ENCODE assay signal across 1 cellular context in genomic region chr11:62542750-62543567, GRCh38.
TF ChIP-seq lines count a peak whose summit lies in the region.

No MANE protein-coding gene starts in this region.

TF ChIP-seq in HepG2, 621 proteins besides CTCF, POLR2A, EP300 and RAD21 (continued from another document and continues in another):
- TF ChIP-seq ZBTB4 (CRISPR knock-in tag; IDR thresholded peaks at IDR 0.05; ENCODE audit: borderline replicate concordance), result peak; percentile 58; the same call in 1 of the 2 replicates
- TF ChIP-seq ETV6 (CRISPR knock-in tag; conservative IDR thresholded peaks at IDR 0.05), result no peak
- TF ChIP-seq MED1 (CRISPR knock-in tag; IDR thresholded peaks at IDR 0.05), result peak; percentile 26; the same call in 1 of the 2 replicates
- no peak for TF ChIP-seq CEBPG (CRISPR knock-in tag; IDR thresholded peaks at IDR 0.05)
- no peak for TF ChIP-seq ZNF382 (CRISPR knock-in tag; IDR thresholded peaks at IDR 0.05; ENCODE audit: borderline replicate concordance)
- TF ChIP-seq MXD1 (CRISPR knock-in tag; IDR thresholded peaks at IDR 0.05), result peak; percentile 58; the same call in 1 of the 2 replicates
- no peak for TF ChIP-seq SOX6 (IDR thresholded peaks at IDR 0.05)
- peak; percentile 38; the same call in 1 of the 2 replicates for TF ChIP-seq SOX6 (CRISPR knock-in tag; IDR thresholded peaks at IDR 0.05)
- TF ChIP-seq GPN1 (CRISPR knock-in tag; IDR thresholded peaks at IDR 0.05; ENCODE audit: borderline replicate concordance), result no peak
- TF ChIP-seq ZNF296 (CRISPR knock-in tag; conservative IDR thresholded peaks at IDR 0.05), result no peak
- TF ChIP-seq ZNF44 (CRISPR knock-in tag; IDR thresholded peaks at IDR 0.05), result no peak
- peak; percentile 34; the same call in 1 of the 2 replicates for TF ChIP-seq RXRB (CRISPR knock-in tag; IDR thresholded peaks at IDR 0.05; ENCODE audit: borderline replicate concordance)
- TF ChIP-seq ZNF431 (CRISPR knock-in tag; IDR thresholded peaks at IDR 0.05; ENCODE audit: borderline replicate concordance, low read depth), result peak; percentile 55; the same call in 1 of the 2 replicates
- TF ChIP-seq ZMYM4 (CRISPR knock-in tag; IDR thresholded peaks at IDR 0.05), result 0 out of 2 replicates have a peak, but pooled peaks have one; percentile 48
- TF ChIP-seq ZUFSP (CRISPR knock-in tag; IDR thresholded peaks at IDR 0.05; ENCODE audit: borderline replicate concordance), result no peak
- TF ChIP-seq ATF7-NPFF (CRISPR knock-in tag; IDR thresholded peaks at IDR 0.05; ENCODE audit: low read depth), result 0 out of 2 replicates have a peak, but pooled peaks have one; percentile 41
- peak; percentile 46; the same call in 1 of the 2 replicates for TF ChIP-seq ZNF788 (CRISPR knock-in tag; IDR thresholded peaks at IDR 0.05; ENCODE audit: borderline replicate concordance)
- TF ChIP-seq, protein P1, sequence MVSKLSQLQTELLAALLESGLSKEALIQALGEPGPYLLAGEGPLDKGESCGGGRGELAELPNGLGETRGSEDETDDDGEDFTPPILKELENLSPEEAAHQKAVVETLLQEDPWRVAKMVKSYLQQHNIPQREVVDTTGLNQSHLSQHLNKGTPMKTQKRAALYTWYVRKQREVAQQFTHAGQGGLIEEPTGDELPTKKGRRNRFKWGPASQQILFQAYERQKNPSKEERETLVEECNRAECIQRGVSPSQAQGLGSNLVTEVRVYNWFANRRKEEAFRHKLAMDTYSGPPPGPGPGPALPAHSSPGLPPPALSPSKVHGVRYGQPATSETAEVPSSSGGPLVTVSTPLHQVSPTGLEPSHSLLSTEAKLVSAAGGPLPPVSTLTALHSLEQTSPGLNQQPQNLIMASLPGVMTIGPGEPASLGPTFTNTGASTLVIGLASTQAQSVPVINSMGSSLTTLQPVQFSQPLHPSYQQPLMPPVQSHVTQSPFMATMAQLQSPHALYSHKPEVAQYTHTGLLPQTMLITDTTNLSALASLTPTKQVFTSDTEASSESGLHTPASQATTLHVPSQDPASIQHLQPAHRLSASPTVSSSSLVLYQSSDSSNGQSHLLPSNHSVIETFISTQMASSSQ (IDR thresholded peaks at IDR 0.05; ENCODE audit: low read depth), result no peak
- TF ChIP-seq, protein P1 (CRISPR knock-in tag; IDR thresholded peaks at IDR 0.05; ENCODE audit: borderline replicate concordance), result no peak
- peak; percentile 25; the same call in 1 of the 2 replicates for TF ChIP-seq ZNF414 (CRISPR knock-in tag; IDR thresholded peaks at IDR 0.05)
- TF ChIP-seq MYC (CRISPR knock-in tag; IDR thresholded peaks at IDR 0.05; ENCODE audit: borderline replicate concordance), result peak; percentile 39; the same call in 1 of the 2 replicates
- TF ChIP-seq ZNF878 (CRISPR knock-in tag; IDR thresholded peaks at IDR 0.05), result no peak
- no peak for TF ChIP-seq SETDB1 (CRISPR knock-in tag; IDR thresholded peaks at IDR 0.05; ENCODE audit: borderline replicate concordance)
- no peak; the same call in 1 of the 2 replicates for TF ChIP-seq HOXA3 (CRISPR knock-in tag; IDR thresholded peaks at IDR 0.05)
- no peak for TF ChIP-seq HHEX (CRISPR knock-in tag; IDR thresholded peaks at IDR 0.05)
- TF ChIP-seq HMG20A (CRISPR knock-in tag; IDR thresholded peaks at IDR 0.05; ENCODE audit: borderline replicate concordance), result no peak
- TF ChIP-seq ZZZ3 (CRISPR knock-in tag; IDR thresholded peaks at IDR 0.05; ENCODE audit: borderline replicate concordance), result no peak
- TF ChIP-seq ZMYM3 (CRISPR knock-in tag; IDR thresholded peaks at IDR 0.05), result no peak
- 0 out of 2 replicates have a peak, but pooled peaks have one; percentile 34 for TF ChIP-seq THAP11 (CRISPR knock-in tag; IDR thresholded peaks at IDR 0.05)
- no peak for TF ChIP-seq TBL1XR1 (IDR thresholded peaks at IDR 0.05; ENCODE audit: borderline replicate concordance, low read length, partially characterized antibody)
- TF ChIP-seq NFE2L1 (CRISPR knock-in tag; IDR thresholded peaks at IDR 0.05; ENCODE audit: borderline replicate concordance), result no peak
- TF ChIP-seq ZNF34 (CRISPR knock-in tag; IDR thresholded peaks at IDR 0.05; ENCODE audit: borderline replicate concordance), result no peak
- no peak for TF ChIP-seq ZNF101 (CRISPR knock-in tag; IDR thresholded peaks at IDR 0.05; ENCODE audit: borderline replicate concordance, low read depth)
- peak; percentile 49; the same call in 1 of the 2 replicates for TF ChIP-seq MEIS1 (CRISPR knock-in tag; IDR thresholded peaks at IDR 0.05; ENCODE audit: borderline replicate concordance)
- no peak for TF ChIP-seq DRAP1 (CRISPR knock-in tag; IDR thresholded peaks at IDR 0.05)
- no peak for TF ChIP-seq ZNF350 (CRISPR knock-in tag; IDR thresholded peaks at IDR 0.05; ENCODE audit: borderline replicate concordance, low read depth)
- no peak for TF ChIP-seq SRY (CRISPR knock-in tag; IDR thresholded peaks at IDR 0.05)
- no peak for TF ChIP-seq ZSCAN22 (CRISPR knock-in tag; IDR thresholded peaks at IDR 0.05)
- TF ChIP-seq STAG1 (CRISPR knock-in tag; IDR thresholded peaks at IDR 0.05), result peak; percentile 88
- TF ChIP-seq TMF1 (CRISPR knock-in tag; IDR thresholded peaks at IDR 0.05; ENCODE audit: low read depth), result no peak
- TF ChIP-seq KDM3A (CRISPR knock-in tag; IDR thresholded peaks at IDR 0.05; ENCODE audit: low read depth), result peak; percentile 85; the same call in 1 of the 2 replicates
- 0 out of 2 replicates have a peak, but pooled peaks have one; percentile 48 for TF ChIP-seq HOXD1 (CRISPR knock-in tag; IDR thresholded peaks at IDR 0.05)
- no peak for TF ChIP-seq ZNF446 (CRISPR knock-in tag; IDR thresholded peaks at IDR 0.05)
- peak; percentile 20; the same call in 1 of the 2 replicates for TF ChIP-seq HDAC2 (CRISPR knock-in tag; IDR thresholded peaks at IDR 0.05)
- no peak for TF ChIP-seq KLF11 (CRISPR knock-in tag; IDR thresholded peaks at IDR 0.05)
- TF ChIP-seq ZNF687 (CRISPR knock-in tag; IDR thresholded peaks at IDR 0.05), result peak; percentile 87
- no peak for TF ChIP-seq ZNF460 (CRISPR knock-in tag; IDR thresholded peaks at IDR 0.05; ENCODE audit: borderline replicate concordance)
- no peak for TF ChIP-seq ZBTB21 (CRISPR knock-in tag; IDR thresholded peaks at IDR 0.05)
- no peak for TF ChIP-seq SIN3A (IDR thresholded peaks at IDR 0.05; ENCODE audit: borderline replicate concordance, low read depth, low read length)
- peak; percentile 56 for TF ChIP-seq ZNF710 (CRISPR knock-in tag; IDR thresholded peaks at IDR 0.05; ENCODE audit: borderline replicate concordance)
- no peak for TF ChIP-seq BRD4 (CRISPR knock-in tag; IDR thresholded peaks at IDR 0.05)
- no peak for TF ChIP-seq MXD4 (CRISPR knock-in tag; IDR thresholded peaks at IDR 0.05)
- TF ChIP-seq ZNF552 (CRISPR knock-in tag; IDR thresholded peaks at IDR 0.05; ENCODE audit: borderline replicate concordance), result no peak
- no peak for TF ChIP-seq KAT7 (CRISPR knock-in tag; IDR thresholded peaks at IDR 0.05; ENCODE audit: borderline replicate concordance)
- peak; percentile 71 for TF ChIP-seq XRCC5 (optimal IDR thresholded peaks at IDR 0.05; ENCODE audit: low read length)
